ENCODE assay signal across 19 cellular contexts in the genomic region with DNA sequence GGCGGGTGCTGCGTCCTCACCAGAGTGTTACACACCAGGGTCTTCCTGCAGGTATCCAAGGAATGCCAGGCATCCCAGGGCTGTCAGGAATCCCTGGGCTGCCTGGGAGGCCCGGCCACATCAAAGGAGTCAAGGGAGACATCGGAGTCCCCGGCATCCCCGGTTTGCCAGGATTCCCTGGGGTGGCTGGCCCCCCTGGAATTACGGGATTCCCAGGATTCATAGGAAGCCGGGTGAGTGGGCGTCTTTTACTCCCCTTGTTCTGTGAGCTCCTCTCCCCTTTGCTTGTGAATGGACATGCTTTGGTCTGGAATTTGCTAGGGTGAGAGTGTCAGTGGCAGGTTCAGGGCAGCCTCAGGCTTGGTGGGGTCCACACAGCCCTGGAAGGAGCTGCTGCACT.
DNase-seq lines count a peak whose midpoint lies in the region; ATAC-seq, FAIRE-seq and TF ChIP-seq lines count a peak whose summit lies in the region.
"Had no signal": no experiment of that assay in that cellular context is flagged by ENCODE, and none has a peak within 500 bp of the region (broad histone marks: within the 10 kb centered on the region; RNA-seq: fewer than 3 reads in every experiment).

No MANE protein-coding gene starts in this region.

- H3K4me3 Mint-ChIP-seq in T-helper 17 cell = no peak overlapping the region
- H3K4me3 Mint-ChIP-seq: activated CD8-positive, alpha-beta T cell treated with anti-CD3 and anti-CD28 coated beads for 36 hours; activated T-helper 17 cell treated with anti-CD3 and anti-CD28 coated beads, Interleukin-2, amount 50 U/mL, for 72 hours; immature natural killer cell had no signal

- H3K27me3 ChIP-seq in cardiac muscle cell = no peaks in the 10 kb centered on the region
- H3K27me3 ChIP-seq: dorsolateral prefrontal cortex had no signal

- H3K27ac ChIP-seq in cardiac muscle cell = peak overlapping the region; percentile 88
- no peak overlapping the region for H3K27ac ChIP-seq in kidney (ENCODE audit: low read depth in 2 of 2, low read length in 2 of 2)
- no peak overlapping the region for H3K27ac ChIP-seq in substantia nigra (ENCODE audit: low read depth, low read length, poor library complexity, severe bottlenecking)
- H3K27ac ChIP-seq: 22Rv1, C4-2B, dorsolateral prefrontal cortex, KMS-11 had no signal

- H3K4me1 Mint-ChIP-seq in T-helper 17 cell = no peaks in the 10 kb centered on the region
- H3K4me1 Mint-ChIP-seq: activated T-helper 17 cell treated with anti-CD3 and anti-CD28 coated beads, Interleukin-2, amount 50 U/mL, for 72 hours; immature natural killer cell had no signal

- no peak overlapping the region for H3K4me3 ChIP-seq in cardiac muscle cell
- H3K4me3 ChIP-seq in astrocyte of the spinal cord (ENCODE audit: low read depth, low read length) = no peak overlapping the region
- H3K4me3 ChIP-seq in kidney (ENCODE audit: low read length in 2 of 2) = no peak overlapping the region
- H3K4me3 ChIP-seq: dorsolateral prefrontal cortex had no signal

- intact Hi-C loops in left cardiac atrium (cut with DNase I) (no loop called here), kidney (cut with DNase I) (no loop called here)

- peaks cover 9% of the 10 kb centered on the region for H3K4me1 ChIP-seq in cardiac muscle cell (ENCODE audit: low read depth)
- H3K4me1 ChIP-seq in kidney (ENCODE audit: control insufficient read depth in 1 of 2, insufficient read depth in 1 of 2, low read depth in 1 of 2, low read length in 2 of 2) = no peaks in the 10 kb centered on the region

- ATAC-seq in left cardiac atrium (no peak), GM19351 (IDR thresholded peaks at IDR 0.05; ENCODE audit: unreplicated experiment) (no peak), T-helper 17 cell (no peak)
- ATAC-seq: activated CD8-positive, alpha-beta T cell treated with anti-CD3 and anti-CD28 coated beads for 36 hours; activated T-helper 17 cell treated with anti-CD3 and anti-CD28 coated beads, Interleukin-2, amount 50 U/mL, for 72 hours; stimulated activated naive CD8-positive, alpha-beta T cell treated with anti-CD3 and anti-CD28 coated beads, Interleukin-15, Interleukin-2, amounts not matched to agents 100 U/mL and 50 U/mL, for 24 hours had no signal

- in situ Hi-C loops in astrocyte of the spinal cord (cut with HindIII; ENCODE audit: low sequenced_read_pairs) = no loop called here

- no peaks in the 10 kb centered on the region for H3K9me3 ChIP-seq in cardiac muscle cell (ENCODE audit: low read depth)
- H3K9me3 ChIP-seq in kidney (ENCODE audit: control insufficient read depth in 1 of 2, low read length in 2 of 2) = no peaks in the 10 kb centered on the region
- H3K9me3 ChIP-seq in T-helper 17 cell (ENCODE audit: control insufficient read depth, low read length, poor library complexity, severe bottlenecking) = no peaks in the 10 kb centered on the region

- TF ChIP-seq CTCF in cardiac muscle cell (IDR thresholded peaks at IDR 0.05; ENCODE audit: low read depth, low read length) = no peak
- no peak for TF ChIP-seq CTCF in astrocyte of the spinal cord (IDR thresholded peaks at IDR 0.05; ENCODE audit: low read depth, low read length)
- TF ChIP-seq CTCF in kidney (IDR thresholded peaks at IDR 0.05; ENCODE audit: borderline replicate concordance, extremely low read depth, insufficient read depth) = no peak

- H3K36me3 Mint-ChIP-seq in T-helper 17 cell (ENCODE audit: low read depth) = no peaks in the 10 kb centered on the region
- H3K36me3 Mint-ChIP-seq: immature natural killer cell had no signal

- peak; percentile 17 to 75 for DNase-seq in cardiac muscle cell (ENCODE audit: low read depth in 1 of 2, low spot score in 1 of 2)
- no peak for DNase-seq in left cardiac atrium
- DNase-seq in astrocyte of the spinal cord (ENCODE audit: low read depth, low spot score) = peak; percentile 49
- DNase-seq in kidney = peak; percentile 56
- no peak for DNase-seq in NCI-H146 treated with DMSO at 0.1 percent for 48 hours (lab: John Stamatoyannopoulos, UW; ENCODE audit: unreplicated experiment)
- no peak for DNase-seq in substantia nigra (lab: John Stamatoyannopoulos, UW)
- no peak for DNase-seq in T-helper 17 cell
- DNase-seq: activated CD8-positive, alpha-beta T cell treated with anti-CD3 and anti-CD28 coated beads for 36 hours; anterior cingulate cortex; DND-41; dorsolateral prefrontal cortex; GOT3; immature natural killer cell; stimulated activated naive CD8-positive, alpha-beta T cell treated with anti-CD3 and anti-CD28 coated beads, Interleukin-15, Interleukin-2, amounts not matched to agents 100 U/mL and 50 U/mL, for 24 hours had no signal

- no peak overlapping the region for H3K27ac Mint-ChIP-seq in T-helper 17 cell
- H3K27ac Mint-ChIP-seq: activated CD8-positive, alpha-beta T cell treated with anti-CD3 and anti-CD28 coated beads for 36 hours; activated T-helper 17 cell treated with anti-CD3 and anti-CD28 coated beads, Interleukin-2, amount 50 U/mL, for 72 hours; immature natural killer cell had no signal

- H3K9ac ChIP-seq in kidney (ENCODE audit: low read length in 2 of 2) = no peak overlapping the region
- H3K9ac ChIP-seq: KMS-11 had no signal

- peaks cover 22% of the 10 kb centered on the region for H3K27me3 Mint-ChIP-seq in T-helper 17 cell
- H3K27me3 Mint-ChIP-seq: activated CD8-positive, alpha-beta T cell treated with anti-CD3 and anti-CD28 coated beads for 36 hours had no signal

- peaks cover 12% of the 10 kb centered on the region for H3K36me3 ChIP-seq in cardiac muscle cell
- H3K36me3 ChIP-seq in kidney (ENCODE audit: control insufficient read depth in 1 of 2, insufficient read depth in 2 of 2, low read length in 2 of 2) = peaks cover 22 to 73% of the 10 kb centered on the region in 2 donors

- no peak for FAIRE-seq in kidney (lab: Jason Lieb, UNC)

Comparison
In these comparisons a context has a peak if more than half of its experiments do, and no peak if none do; other contexts are left out.
1. DNase-seq: peak in cardiac muscle cell (2 of 2), astrocyte of the spinal cord (single experiment) and kidney (single experiment); none in left cardiac atrium (single experiment), NCI-H146 treated with DMSO at 0.1 percent for 48 hours (single experiment), substantia nigra (0 of 49) and T-helper 17 cell (0 of 3).